9 cellular contexts compared by ENCODE assay signal in genomic region chr2:219997341-219997851, GRCh38.
DNase-seq lines count a peak whose midpoint lies in the region; ATAC-seq and TF ChIP-seq lines count a peak whose summit lies in the region.
"Had no signal": no experiment of that assay in that cellular context is flagged by ENCODE, and none has a peak within 500 bp of the region (broad histone marks: within the 10 kb centered on the region; RNA-seq: fewer than 3 reads in every experiment).

No MANE protein-coding gene starts in this region.

- ATAC-seq in HG02588 (IDR thresholded peaks at IDR 0.05; ENCODE audit: unreplicated experiment) = no peak
- no peak for ATAC-seq in GM19452 (IDR thresholded peaks at IDR 0.05; ENCODE audit: unreplicated experiment)

- H3K27ac ChIP-seq in OCI-LY3 (ENCODE audit: low read length) (no peak overlapping the region), smooth muscle cell (ENCODE audit: low read depth) (no peak overlapping the region)

- H2AFZ ChIP-seq in OCI-LY3 (ENCODE audit: low read depth, low read length) = no peak overlapping the region
- H2AFZ ChIP-seq in smooth muscle cell (ENCODE audit: low read depth) = peak overlapping the region; percentile 47

- WGBS in smooth muscle cell (ENCODE audit: low lambda C conversion rate) = 58% methylated on average over 13 of the region's 13 CpGs

- 0 out of 2 replicates have a peak, but pooled peaks cover 4% of the 10 kb centered on the region for H3K4me1 ChIP-seq in OCI-LY3 (ENCODE audit: low read length)
- peaks cover 8% of the 10 kb centered on the region for H3K4me1 ChIP-seq in smooth muscle cell (ENCODE audit: low read depth)
- H3K4me1 ChIP-seq: HAP-1 had no signal

- H3K4me2 ChIP-seq in OCI-LY3 (ENCODE audit: low read length) = no peak overlapping the region
- H3K4me2 ChIP-seq in smooth muscle cell = no peak overlapping the region

- no peaks in the 10 kb centered on the region for H3F3A ChIP-seq in smooth muscle cell (ENCODE audit: low read depth)

- peak; percentile 47 for TF ChIP-seq CTCF in OCI-LY3 (IDR thresholded peaks at IDR 0.05; ENCODE audit: low read depth, low read length)
- TF ChIP-seq CTCF in smooth muscle cell (IDR thresholded peaks at IDR 0.05; ENCODE audit: borderline replicate concordance, insufficient read depth, poor library complexity, severe bottlenecking) = peak; percentile 72

- H3K9me3 ChIP-seq in OCI-LY3 (ENCODE audit: insufficient read depth, low read length) (no peaks in the 10 kb centered on the region), smooth muscle cell (replicated peaks; ENCODE audit: low read depth) (no peaks in the 10 kb centered on the region)
- H3K9me3 ChIP-seq: HAP-1 had no signal

- H3K9ac ChIP-seq in OCI-LY3 (ENCODE audit: low read length) (no peak overlapping the region), smooth muscle cell (ENCODE audit: low read depth) (no peak overlapping the region)

- H3K36me3 ChIP-seq in OCI-LY3 (replicated peaks; ENCODE audit: low read depth, low read length) (no peaks in the 10 kb centered on the region), smooth muscle cell (ENCODE audit: low read depth) (no peaks in the 10 kb centered on the region)
- H3K36me3 ChIP-seq: HAP-1 had no signal

- no peaks in the 10 kb centered on the region for H3K27me3 ChIP-seq in OCI-LY3 (ENCODE audit: low read depth, low read length)
- no peaks in the 10 kb centered on the region for H3K27me3 ChIP-seq in smooth muscle cell (ENCODE audit: low read depth)

- H4K20me1 ChIP-seq in OCI-LY3 (ENCODE audit: insufficient read depth, low read length) (no peaks in the 10 kb centered on the region), smooth muscle cell (ENCODE audit: low read depth) (no peaks in the 10 kb centered on the region)

- H3K4me3 ChIP-seq in OCI-LY3 (ENCODE audit: low read length) (no peak overlapping the region), smooth muscle cell (no peak overlapping the region)
- H3K4me3 ChIP-seq: HAP-1 had no signal

- no peaks in the 10 kb centered on the region for H3K79me2 ChIP-seq in OCI-LY3 (ENCODE audit: low read length)
- H3K79me2 ChIP-seq in smooth muscle cell (ENCODE audit: low read depth) = no peaks in the 10 kb centered on the region

- peak; percentile 5 to 8 for DNase-seq in stimulated activated CD4-positive, alpha-beta T cell treated with anti-CD3 and anti-CD28 coated beads, Interleukin-4, amount 100 ng/mL, for 48 hours (ENCODE audit: low read depth in 2 of 2)
- DNase-seq in stimulated activated CD4-positive, alpha-beta T cell treated with anti-CD3 and anti-CD28 coated beads, Interleukin-4, amount 100 ng/mL, for 24 hours = no peak
- DNase-seq in fibroblast of peridontal ligament (ENCODE audit: extremely low read depth) = peak; percentile 17
- DNase-seq in smooth muscle cell (lab: John Stamatoyannopoulos, UW; ENCODE audit: unreplicated experiment) = no peak
- DNase-seq in activated naive CD4-positive, alpha-beta T cell (lab: John Stamatoyannopoulos, UW) = no peak

Comparison
In these comparisons a context has a peak if more than half of its experiments do, and no peak if none do; other contexts are left out.
1. DNase-seq: peak in stimulated activated CD4-positive, alpha-beta T cell treated with anti-CD3 and anti-CD28 coated beads, Interleukin-4, amount 100 ng/mL, for 48 hours (2 of 2) and fibroblast of peridontal ligament (single experiment); none in stimulated activated CD4-positive, alpha-beta T cell treated with anti-CD3 and anti-CD28 coated beads, Interleukin-4, amount 100 ng/mL, for 24 hours (single experiment), smooth muscle cell (single experiment) and activated naive CD4-positive, alpha-beta T cell (0 of 4).